Comparison of ENCODE assay signal across 3 cellular contexts in the genomic region with DNA sequence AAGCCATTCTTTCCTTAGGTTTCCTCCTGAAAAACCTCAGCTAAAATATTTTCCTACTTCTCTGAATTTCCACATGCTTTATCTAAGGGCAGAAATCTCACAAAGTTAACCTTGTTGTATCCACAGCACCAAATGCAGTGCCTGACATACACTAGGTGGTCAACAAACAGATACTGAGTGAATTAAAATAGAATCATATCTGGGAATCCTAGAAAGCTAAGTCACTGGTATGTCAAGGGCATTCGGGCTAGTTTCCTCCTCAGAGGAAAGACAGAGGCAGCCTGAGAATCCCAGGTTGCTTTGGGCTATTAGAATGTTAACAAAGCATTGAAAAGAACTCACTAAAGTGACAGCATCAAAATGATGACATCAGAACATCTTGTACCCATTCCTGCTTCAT.
"Had no signal": no experiment of that assay in that cellular context is flagged by ENCODE, and none has a peak within 500 bp of the region (broad histone marks: within the 10 kb centered on the region; RNA-seq: fewer than 3 reads in every experiment).

No MANE protein-coding gene starts in this region.

- ATAC-seq: GM23338 had no signal

- H3K4me3 ChIP-seq: GM23338 had no signal

- DNase-seq: H9, HCEC 1CT had no signal
